Comparison of ENCODE assay signal across 9 cellular contexts in genomic region chr17:77142689-77143088, GRCh38. TPM values are rescaled to one million over a fixed set of nuclear protein-coding genes. Genes with fewer than 3 reads are reported as not detected.
DNase-seq lines count a peak whose midpoint lies in the region; ATAC-seq and TF ChIP-seq lines count a peak whose summit lies in the region.
"Had no signal": no experiment of that assay in that cellular context is flagged by ENCODE, and none has a peak within 500 bp of the region (broad histone marks: within the 10 kb centered on the region; RNA-seq: fewer than 3 reads in every experiment).

No MANE protein-coding gene starts in this region.

- peaks cover 20% of the 10 kb centered on the region for H3K9me3 Mint-ChIP-seq in nephron progenitor cell

- BruUV-seq in mammary epithelial cell (replicated peaks; lab: Mats Ljungman, UMichigan), result no TSS peak

- CTCF ChIA-PET in mammary epithelial cell (lab: Charles Lee; ENCODE audit: low non-redundant PET), result no interaction called here

- H3K36me3 ChIP-seq in BLaER1, result peaks cover 36% of the 10 kb centered on the region
- H3K36me3 ChIP-seq in KMS-11 (ENCODE audit: insufficient read depth), result no peaks in the 10 kb centered on the region
- H3K36me3 ChIP-seq in mammary epithelial cell (ENCODE audit: insufficient read depth, low read length), result peaks cover 25% of the 10 kb centered on the region

- in situ Hi-C loops in mammary epithelial cell (cut with MboI; ENCODE audit: low sequenced_read_pairs in 2 of 2), result no loop called here

- ATAC-seq in GM18505 (IDR thresholded peaks at IDR 0.05; ENCODE audit: unreplicated experiment) (no peak), HG02763 (IDR thresholded peaks at IDR 0.05; ENCODE audit: unreplicated experiment) (no peak), HG03442 (IDR thresholded peaks at IDR 0.05; ENCODE audit: unreplicated experiment) (no peak)

- intact Hi-C loops in mammary epithelial cell (cut with micrococcal nuclease), result loop anchor here (1.0 kb wide), 1 partner anchor 46 kb away; no protein-coding TSS in a partner anchor

- DNase-seq in mammary epithelial cell (no peak), nephron progenitor cell (no peak), amniotic stem cell (lab: John Stamatoyannopoulos, UW) (no peak)
- DNase-seq: central memory CD4-positive, alpha-beta T cell had no signal

- peaks cover 41% of the 10 kb centered on the region for H3K36me3 Mint-ChIP-seq in nephron progenitor cell (ENCODE audit: low read depth)

- peaks cover 6% of the 10 kb centered on the region for H3K27me3 Mint-ChIP-seq in nephron progenitor cell (ENCODE audit: low read depth, poor library complexity)

- H3K27me3 ChIP-seq in BLaER1, result no peaks in the 10 kb centered on the region
- no peaks in the 10 kb centered on the region for H3K27me3 ChIP-seq in KMS-11 (ENCODE audit: insufficient read depth, low read depth)
- H3K27me3 ChIP-seq in mammary epithelial cell (ENCODE audit: insufficient read depth, low read length), result no peaks in the 10 kb centered on the region

- TF ChIP-seq CTCF in KMS-11 (conservative IDR thresholded peaks at IDR 0.05; ENCODE audit: low read depth, low read length) (no peak), mammary epithelial cell (conservative IDR thresholded peaks at IDR 0.05 in 1 of 2, IDR thresholded peaks at IDR 0.05 in 1 of 2; ENCODE audit: extremely low read depth in 1 of 2, insufficient read depth in 1 of 2, low read depth in 1 of 2, low read length in 2 of 2) (no peak), nephron progenitor cell (IDR thresholded peaks at IDR 0.05) (no peak)

- no peak overlapping the region for H2AFZ ChIP-seq in KMS-11 (ENCODE audit: low read depth)
- no peak overlapping the region for H2AFZ ChIP-seq in mammary epithelial cell (ENCODE audit: low read depth, low read length)

- H3K9me3 ChIP-seq in BLaER1 (peaks cover 18% of the 10 kb centered on the region), mammary epithelial cell (replicated peaks; ENCODE audit: insufficient read depth, low read length) (no peaks in the 10 kb centered on the region)

- H3K4me1 ChIP-seq in BLaER1 (peaks cover 56% of the 10 kb centered on the region), KMS-11 (ENCODE audit: low read depth, poor library complexity, severe bottlenecking) (peaks cover 67% of the 10 kb centered on the region), mammary epithelial cell (ENCODE audit: insufficient read depth, low read length) (peaks cover 34% of the 10 kb centered on the region)

- peaks cover 69% of the 10 kb centered on the region for H3K4me1 Mint-ChIP-seq in nephron progenitor cell

- peaks cover 36% of the 10 kb centered on the region; the same call in 1 of the 2 replicates for H3K79me2 ChIP-seq in KMS-11 (ENCODE audit: insufficient read depth, low read depth)
- H3K79me2 ChIP-seq in mammary epithelial cell (ENCODE audit: insufficient read depth, low read length), result peaks cover 67% of the 10 kb centered on the region

- peaks cover 21% of the 10 kb centered on the region for H4K20me1 ChIP-seq in BLaER1
- no peaks in the 10 kb centered on the region for H4K20me1 ChIP-seq in KMS-11 (ENCODE audit: insufficient read depth)
- no peaks in the 10 kb centered on the region for H4K20me1 ChIP-seq in mammary epithelial cell (ENCODE audit: insufficient read depth, low read length)

- H3K4me3 Mint-ChIP-seq in nephron progenitor cell, result peak overlapping the region; percentile 89

- H3K4me3 ChIP-seq in BLaER1 (no peak overlapping the region), KMS-11 (IDR thresholded peaks at IDR 0.05; ENCODE audit: insufficient read depth, low read depth, low read length) (no peak overlapping the region), mammary epithelial cell (replicated peaks in 1 of 3; ENCODE audit: insufficient read depth in 1 of 3, low read depth in 2 of 3, low read length in 3 of 3) (peak overlapping the region in 2 of 3 experiments; percentile 89 to 95)

- no peak overlapping the region for H3K27ac Mint-ChIP-seq in nephron progenitor cell

- peak overlapping the region; percentile 90 for H3K4me2 ChIP-seq in BLaER1
- H3K4me2 ChIP-seq in KMS-11, result peak overlapping the region; percentile 96; the same call in 1 of the 2 replicates
- H3K4me2 ChIP-seq in mammary epithelial cell (ENCODE audit: insufficient read depth, low read depth, low read length), result peak overlapping the region; percentile 84

- 60% methylated on average over 8 of the region's 8 CpGs for WGBS in mammary epithelial cell (ENCODE audit: low coverage, missing lambda C conversion rate)

- H3K9ac ChIP-seq in BLaER1, result no peak overlapping the region
- H3K9ac ChIP-seq in KMS-11, result no peak overlapping the region
- H3K9ac ChIP-seq in mammary epithelial cell (ENCODE audit: insufficient read depth, low read length), result no peak overlapping the region

- H3K27ac ChIP-seq in BLaER1 (no peak overlapping the region), KMS-11 (no peak overlapping the region), mammary epithelial cell (ENCODE audit: insufficient read depth, low read depth, low read length) (peak overlapping the region; percentile 33)

- dilution Hi-C loops in mammary epithelial cell (cut with HindIII; ENCODE audit: low sequenced_read_pairs), result no loop called here

- TF ChIP-seq POLR2A in GM18505 (IDR thresholded peaks at IDR 0.05; ENCODE audit: borderline replicate concordance, extremely low read depth, insufficient read depth, insufficient read length), result no peak

RNA-seq across cellular contexts. Expression of gene SEC14L1, which starts 1.9 kb away (rescaled TPM):
- 10 to 100 TPM; 66.0 to 67.6 TPM for total RNA-seq in mammary epithelial cell
- 34.8 TPM for polyA plus RNA-seq in mammary epithelial cell
- 53.9 TPM for polyA minus RNA-seq in mammary epithelial cell

Comparison
In these comparisons a context has a peak if more than half of its experiments do, and no peak if none do; other contexts are left out.
1. H3K4me3 ChIP-seq: peak in mammary epithelial cell (2 of 3); none in BLaER1 (single experiment) and KMS-11 (single experiment).
2. Peak in every context shown above with its lines, with median percentiles within 50 percentile points of each other: H3K4me2 ChIP-seq.